In genomic region chr14:93905623-93906022, GRCh38 we compare ENCODE assay signal across 21 cellular contexts. TPM values are rescaled to one million over a fixed set of nuclear protein-coding genes. Genes with fewer than 3 reads are reported as not detected.
"Had no signal": no experiment of that assay in that cellular context is flagged by ENCODE, and none has a peak within 500 bp of the region (broad histone marks: within the 10 kb centered on the region; RNA-seq: fewer than 3 reads in every experiment).

No MANE protein-coding gene starts in this region.

- H3K27ac ChIP-seq: brain microvascular endothelial cell, epithelial cell of prostate, skin epidermis, transverse colon had no signal

- H3K27ac Mint-ChIP-seq: activated T-helper 1 cell treated with anti-CD3 and anti-CD28 coated beads, Interleukin-12 subunit alpha, Interleukin-12 subunit beta, Interleukin-2, Interleukin-4 antibody, amounts not matched to agents 30 ng/mL and 10 ng/mL and 1 ng/mL, durations not matched to agents 14 hours and 24 hours and 36 hours had no signal

- H3K9me3 Mint-ChIP-seq: activated T-helper 1 cell treated with anti-CD3 and anti-CD28 coated beads, Interleukin-12 subunit alpha, Interleukin-12 subunit beta, Interleukin-2, Interleukin-4 antibody, amounts not matched to agents 30 ng/mL and 10 ng/mL and 1 ng/mL, durations not matched to agents 14 hours and 24 hours and 36 hours; naive thymus-derived CD8-positive, alpha-beta T cell had no signal

- DNase-seq: activated CD4-positive, CD25-positive, alpha-beta regulatory T cell treated with anti-CD3 and anti-CD28 coated beads, Interleukin-2, amount 50 U/mL, for 72 hours; activated naive CD4-positive, alpha-beta T cell treated with Interleukin-2 at 50 U/mL for 16 hours; anterior cingulate cortex; brain microvascular endothelial cell; effector memory CD4-positive, alpha-beta T cell; head of caudate nucleus; naive thymus-derived CD8-positive, alpha-beta T cell; occipital lobe; stimulated activated CD4-positive, alpha-beta T cell treated with anti-CD3 and anti-CD28 coated beads, Interleukin-4, amount 100 ng/mL, for 4 hours; stimulated activated CD8-positive, alpha-beta memory T cell treated with anti-CD3 and anti-CD28 coated beads, Interleukin-4, amount 100 ng/mL, for 48 hours; stimulated activated naive CD4-positive, alpha-beta T cell treated with Interleukin-2 at 50 U/mL for 16 hours; T1000; transverse colon had no signal

- H3K4me3 Mint-ChIP-seq: activated T-helper 1 cell treated with anti-CD3 and anti-CD28 coated beads, Interleukin-12 subunit alpha, Interleukin-12 subunit beta, Interleukin-2, Interleukin-4 antibody, amounts not matched to agents 30 ng/mL and 10 ng/mL and 1 ng/mL, durations not matched to agents 14 hours and 24 hours and 36 hours; naive thymus-derived CD8-positive, alpha-beta T cell had no signal

- H3K9me3 ChIP-seq: transverse colon had no signal

- H3K36me3 ChIP-seq: brain microvascular endothelial cell, transverse colon had no signal

- H3K36me3 Mint-ChIP-seq: naive thymus-derived CD8-positive, alpha-beta T cell had no signal

- H3K27me3 ChIP-seq: brain microvascular endothelial cell had no signal

- ATAC-seq: naive thymus-derived CD8-positive, alpha-beta T cell had no signal

- H3K4me3 ChIP-seq: lung, skin epidermis, transverse colon had no signal

RNA-seq across cellular contexts. Expression of gene FAM181A, which starts 21.5 kb away (rescaled TPM):
- total RNA-seq: activated CD8-positive, alpha-beta memory T cell treated with anti-CD3 and anti-CD28 coated beads for 36 hours; activated T-helper 1 cell treated with anti-CD3 and anti-CD28 coated beads, Interleukin-12 subunit alpha, Interleukin-12 subunit beta, Interleukin-2, Interleukin-4 antibody, amounts not matched to agents 30 ng/mL and 10 ng/mL and 1 ng/mL, durations not matched to agents 14 hours and 24 hours and 36 hours; fibroblast of lung; mucosa of gallbladder; naive thymus-derived CD8-positive, alpha-beta T cell; posterior vena cava; transverse colon had no signal
